1 cellular context compared by ENCODE assay signal in the genomic region with DNA sequence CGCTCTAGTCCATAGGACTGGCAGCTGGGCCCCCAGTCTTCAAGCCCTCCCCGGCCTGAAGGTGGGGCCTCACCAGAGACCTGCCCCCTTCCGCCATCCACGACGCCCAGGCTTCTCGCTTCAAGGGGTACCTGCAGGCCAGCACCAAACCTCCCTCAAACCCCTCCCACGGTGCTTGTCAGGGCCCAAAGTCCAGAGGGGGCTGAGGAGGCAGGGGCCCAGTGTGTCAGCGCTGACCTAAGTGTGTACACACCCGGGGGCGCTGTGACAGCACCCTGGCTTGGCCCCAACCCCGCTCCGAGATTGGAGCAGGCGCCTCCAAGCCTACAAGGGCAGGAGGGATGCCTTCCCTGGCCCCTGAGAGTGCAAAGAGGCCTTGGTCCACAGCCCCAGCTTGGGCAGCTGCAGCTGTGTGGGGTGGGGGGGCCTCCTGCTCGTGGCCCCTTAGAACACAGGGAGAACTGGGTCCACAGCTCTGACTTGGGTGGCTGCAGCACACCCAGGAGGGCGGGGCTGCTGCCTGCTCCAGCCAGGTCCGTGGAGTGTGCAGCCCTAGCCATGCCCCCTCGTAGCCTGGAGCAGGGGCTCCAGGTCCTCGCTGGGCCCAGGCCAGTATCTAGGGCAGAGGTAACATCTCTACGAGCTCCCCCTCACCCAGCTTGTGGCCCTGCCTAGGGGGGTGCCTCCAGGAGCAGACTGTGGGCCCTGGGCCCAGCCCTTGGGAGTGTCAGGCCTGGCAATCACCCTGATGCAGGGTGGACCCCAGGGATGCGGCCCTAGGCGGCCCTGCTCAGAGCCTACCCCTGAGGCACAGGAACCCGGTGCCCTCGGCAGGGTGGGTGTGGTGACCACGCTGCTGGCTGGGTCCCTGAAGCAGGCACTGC.
A peak's percentile ranks its signal among the peaks of the same experiment; 100 is the strongest.
TF ChIP-seq lines count a peak whose summit lies in the region.

No MANE protein-coding gene starts in this region.

TF ChIP-seq in HepG2, 621 proteins besides CTCF, POLR2A, EP300 and RAD21 (continued from another document and continues in another):
- TF ChIP-seq, protein P1, sequence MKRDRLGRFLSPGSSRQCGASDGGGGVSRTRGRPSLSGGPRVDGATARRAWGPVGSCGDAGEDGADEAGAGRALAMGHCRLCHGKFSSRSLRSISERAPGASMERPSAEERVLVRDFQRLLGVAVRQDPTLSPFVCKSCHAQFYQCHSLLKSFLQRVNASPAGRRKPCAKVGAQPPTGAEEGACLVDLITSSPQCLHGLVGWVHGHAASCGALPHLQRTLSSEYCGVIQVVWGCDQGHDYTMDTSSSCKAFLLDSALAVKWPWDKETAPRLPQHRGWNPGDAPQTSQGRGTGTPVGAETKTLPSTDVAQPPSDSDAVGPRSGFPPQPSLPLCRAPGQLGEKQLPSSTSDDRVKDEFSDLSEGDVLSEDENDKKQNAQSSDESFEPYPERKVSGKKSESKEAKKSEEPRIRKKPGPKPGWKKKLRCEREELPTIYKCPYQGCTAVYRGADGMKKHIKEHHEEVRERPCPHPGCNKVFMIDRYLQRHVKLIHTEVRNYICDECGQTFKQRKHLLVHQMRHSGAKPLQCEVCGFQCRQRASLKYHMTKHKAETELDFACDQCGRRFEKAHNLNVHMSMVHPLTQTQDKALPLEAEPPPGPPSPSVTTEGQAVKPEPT (CRISPR knock-in tag; IDR thresholded peaks at IDR 0.05; ENCODE audit: low read depth), result no peak
- TF ChIP-seq FOXC1 (CRISPR knock-in tag; IDR thresholded peaks at IDR 0.05; ENCODE audit: borderline replicate concordance) (peak; percentile 59; the same call in 1 of the 2 replicates), THAP11 (CRISPR knock-in tag; IDR thresholded peaks at IDR 0.05) (peak; percentile 67), AGO1 (IDR thresholded peaks at IDR 0.05; ENCODE audit: low read depth, low read length, poor library complexity, severe bottlenecking) (peak; percentile 40), MED1 (CRISPR knock-in tag; IDR thresholded peaks at IDR 0.05) (peak; percentile 77; the same call in 1 of the 2 replicates), NCOA1 (CRISPR knock-in tag; IDR thresholded peaks at IDR 0.05) (no peak), KMT2B (CRISPR knock-in tag; IDR thresholded peaks at IDR 0.05) (peak; percentile 73), HMGA1 (CRISPR knock-in tag; conservative IDR thresholded peaks at IDR 0.05) (no peak), CHD2 (IDR thresholded peaks at IDR 0.05; ENCODE audit: low read depth, low read length) (no peak), RBAK (CRISPR knock-in tag; IDR thresholded peaks at IDR 0.05) (no peak), PBX2 (CRISPR knock-in tag; IDR thresholded peaks at IDR 0.05) (0 out of 2 replicates have a peak, but pooled peaks have one; percentile 47), MNT (IDR thresholded peaks at IDR 0.05) (no peak), MZF1 (CRISPR knock-in tag; IDR thresholded peaks at IDR 0.05; ENCODE audit: borderline replicate concordance) (no peak), AKAP8 (CRISPR knock-in tag; IDR thresholded peaks at IDR 0.05) (no peak), REPIN1 (CRISPR knock-in tag; IDR thresholded peaks at IDR 0.05; ENCODE audit: borderline replicate concordance, low read depth) (peak; percentile 94), KDM6A (CRISPR knock-in tag; IDR thresholded peaks at IDR 0.05; ENCODE audit: low read depth) (peak; percentile 94), RARA (CRISPR knock-in tag; IDR thresholded peaks at IDR 0.05) (peak; percentile 81), ZNF501 (CRISPR knock-in tag; IDR thresholded peaks at IDR 0.05) (peak; percentile 76), MED8 (CRISPR knock-in tag; IDR thresholded peaks at IDR 0.05; ENCODE audit: insufficient replicate concordance) (peak; percentile 46), FOXA1 (IDR thresholded peaks at IDR 0.05) (no peak), FOXA1 (CRISPR knock-in tag; IDR thresholded peaks at IDR 0.05) (peak; percentile 97), ZNF33A (CRISPR knock-in tag; IDR thresholded peaks at IDR 0.05; ENCODE audit: borderline replicate concordance) (no peak), EHMT2 (IDR thresholded peaks at IDR 0.05; ENCODE audit: borderline replicate concordance, low read depth, low read length) (no peak), RARG (CRISPR knock-in tag; IDR thresholded peaks at IDR 0.05; ENCODE audit: low read depth) (no peak), ZNF10 (CRISPR knock-in tag; IDR thresholded peaks at IDR 0.05; ENCODE audit: borderline replicate concordance, low read depth) (no peak), RNF2 (conservative IDR thresholded peaks at IDR 0.05; ENCODE audit: low read depth) (no peak), ZNF138 (CRISPR knock-in tag; IDR thresholded peaks at IDR 0.05; ENCODE audit: low read depth) (no peak), CENPX (CRISPR knock-in tag; IDR thresholded peaks at IDR 0.05) (no peak), ZNF839 (CRISPR knock-in tag; IDR thresholded peaks at IDR 0.05; ENCODE audit: borderline replicate concordance) (no peak), ZMYM3 (CRISPR knock-in tag; IDR thresholded peaks at IDR 0.05) (peak; percentile 58), SMARCE1 (IDR thresholded peaks at IDR 0.05; ENCODE audit: borderline replicate concordance) (no peak), ZNF749 (CRISPR knock-in tag; IDR thresholded peaks at IDR 0.05; ENCODE audit: borderline replicate concordance) (no peak), BORCS8-MEF2B (CRISPR knock-in tag; IDR thresholded peaks at IDR 0.05) (no peak), JUND (CRISPR knock-in tag; IDR thresholded peaks at IDR 0.05) (peak; percentile 80; the same call in 1 of the 2 replicates), ZNF713 (CRISPR knock-in tag; IDR thresholded peaks at IDR 0.05) (no peak), ZNF296 (CRISPR knock-in tag; conservative IDR thresholded peaks at IDR 0.05) (no peak), ZNF230 (CRISPR knock-in tag; IDR thresholded peaks at IDR 0.05) (no peak), CBFB (CRISPR knock-in tag; IDR thresholded peaks at IDR 0.05) (0 out of 2 replicates have a peak, but pooled peaks have one; percentile 32)
- TF ChIP-seq, protein P2, sequence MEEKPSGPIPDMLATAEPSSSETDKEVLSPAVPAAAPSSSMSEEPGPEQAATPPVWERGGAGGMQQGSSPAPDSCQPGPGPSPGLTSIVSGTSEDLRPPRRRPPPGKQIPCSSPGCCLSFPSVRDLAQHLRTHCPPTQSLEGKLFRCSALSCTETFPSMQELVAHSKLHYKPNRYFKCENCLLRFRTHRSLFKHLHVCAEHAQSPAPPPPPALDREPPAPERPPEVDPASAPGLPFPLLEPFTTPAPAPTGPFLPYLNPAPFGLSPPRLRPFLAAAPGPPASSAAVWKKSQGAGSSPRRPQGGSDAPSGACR (CRISPR knock-in tag; IDR thresholded peaks at IDR 0.05), result peak; percentile 77; the same call in 1 of the 2 replicates
- TF ChIP-seq, protein P3, sequence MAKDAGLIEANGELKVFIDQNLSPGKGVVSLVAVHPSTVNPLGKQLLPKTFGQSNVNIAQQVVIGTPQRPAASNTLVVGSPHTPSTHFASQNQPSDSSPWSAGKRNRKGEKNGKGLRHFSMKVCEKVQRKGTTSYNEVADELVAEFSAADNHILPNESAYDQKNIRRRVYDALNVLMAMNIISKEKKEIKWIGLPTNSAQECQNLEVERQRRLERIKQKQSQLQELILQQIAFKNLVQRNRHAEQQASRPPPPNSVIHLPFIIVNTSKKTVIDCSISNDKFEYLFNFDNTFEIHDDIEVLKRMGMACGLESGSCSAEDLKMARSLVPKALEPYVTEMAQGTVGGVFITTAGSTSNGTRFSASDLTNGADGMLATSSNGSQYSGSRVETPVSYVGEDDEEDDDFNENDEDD (CRISPR knock-in tag; IDR thresholded peaks at IDR 0.05; ENCODE audit: borderline replicate concordance), result 0 out of 2 replicates have a peak, but pooled peaks have one; percentile 18
- TF ChIP-seq, protein P4, sequence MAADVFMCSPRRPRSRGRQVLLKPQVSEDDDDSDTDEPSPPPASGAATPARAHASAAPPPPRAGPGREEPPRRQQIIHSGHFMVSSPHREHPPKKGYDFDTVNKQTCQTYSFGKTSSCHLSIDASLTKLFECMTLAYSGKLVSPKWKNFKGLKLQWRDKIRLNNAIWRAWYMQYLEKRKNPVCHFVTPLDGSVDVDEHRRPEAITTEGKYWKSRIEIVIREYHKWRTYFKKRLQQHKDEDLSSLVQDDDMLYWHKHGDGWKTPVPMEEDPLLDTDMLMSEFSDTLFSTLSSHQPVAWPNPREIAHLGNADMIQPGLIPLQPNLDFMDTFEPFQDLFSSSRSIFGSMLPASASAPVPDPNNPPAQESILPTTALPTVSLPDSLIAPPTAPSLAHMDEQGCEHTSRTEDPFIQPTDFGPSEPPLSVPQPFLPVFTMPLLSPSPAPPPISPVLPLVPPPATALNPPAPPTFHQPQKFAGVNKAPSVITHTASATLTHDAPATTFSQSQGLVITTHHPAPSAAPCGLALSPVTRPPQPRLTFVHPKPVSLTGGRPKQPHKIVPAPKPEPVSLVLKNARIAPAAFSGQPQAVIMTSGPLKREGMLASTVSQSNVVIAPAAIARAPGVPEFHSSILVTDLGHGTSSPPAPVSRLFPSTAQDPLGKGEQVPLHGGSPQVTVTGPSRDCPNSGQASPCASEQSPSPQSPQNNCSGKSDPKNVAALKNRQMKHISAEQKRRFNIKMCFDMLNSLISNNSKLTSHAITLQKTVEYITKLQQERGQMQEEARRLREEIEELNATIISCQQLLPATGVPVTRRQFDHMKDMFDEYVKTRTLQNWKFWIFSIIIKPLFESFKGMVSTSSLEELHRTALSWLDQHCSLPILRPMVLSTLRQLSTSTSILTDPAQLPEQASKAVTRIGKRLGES (CRISPR knock-in tag; IDR thresholded peaks at IDR 0.05; ENCODE audit: borderline replicate concordance), result no peak
- TF ChIP-seq, protein P5, sequence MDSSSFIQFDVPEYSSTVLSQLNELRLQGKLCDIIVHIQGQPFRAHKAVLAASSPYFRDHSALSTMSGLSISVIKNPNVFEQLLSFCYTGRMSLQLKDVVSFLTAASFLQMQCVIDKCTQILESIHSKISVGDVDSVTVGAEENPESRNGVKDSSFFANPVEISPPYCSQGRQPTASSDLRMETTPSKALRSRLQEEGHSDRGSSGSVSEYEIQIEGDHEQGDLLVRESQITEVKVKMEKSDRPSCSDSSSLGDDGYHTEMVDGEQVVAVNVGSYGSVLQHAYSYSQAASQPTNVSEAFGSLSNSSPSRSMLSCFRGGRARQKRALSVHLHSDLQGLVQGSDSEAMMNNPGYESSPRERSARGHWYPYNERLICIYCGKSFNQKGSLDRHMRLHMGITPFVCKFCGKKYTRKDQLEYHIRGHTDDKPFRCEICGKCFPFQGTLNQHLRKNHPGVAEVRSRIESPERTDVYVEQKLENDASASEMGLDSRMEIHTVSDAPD (CRISPR knock-in tag; IDR thresholded peaks at IDR 0.05), result peak; percentile 80
- TF ChIP-seq, protein P6, sequence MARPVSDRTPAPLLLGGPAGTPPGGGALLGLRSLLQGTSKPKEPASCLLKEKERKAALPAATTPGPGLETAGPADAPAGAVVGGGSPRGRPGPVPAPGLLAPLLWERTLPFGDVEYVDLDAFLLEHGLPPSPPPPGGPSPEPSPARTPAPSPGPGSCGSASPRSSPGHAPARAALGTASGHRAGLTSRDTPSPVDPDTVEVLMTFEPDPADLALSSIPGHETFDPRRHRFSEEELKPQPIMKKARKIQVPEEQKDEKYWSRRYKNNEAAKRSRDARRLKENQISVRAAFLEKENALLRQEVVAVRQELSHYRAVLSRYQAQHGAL (CRISPR knock-in tag; IDR thresholded peaks at IDR 0.05; ENCODE audit: not compliant biosample characterization), result no peak
- TF ChIP-seq, protein P7, sequence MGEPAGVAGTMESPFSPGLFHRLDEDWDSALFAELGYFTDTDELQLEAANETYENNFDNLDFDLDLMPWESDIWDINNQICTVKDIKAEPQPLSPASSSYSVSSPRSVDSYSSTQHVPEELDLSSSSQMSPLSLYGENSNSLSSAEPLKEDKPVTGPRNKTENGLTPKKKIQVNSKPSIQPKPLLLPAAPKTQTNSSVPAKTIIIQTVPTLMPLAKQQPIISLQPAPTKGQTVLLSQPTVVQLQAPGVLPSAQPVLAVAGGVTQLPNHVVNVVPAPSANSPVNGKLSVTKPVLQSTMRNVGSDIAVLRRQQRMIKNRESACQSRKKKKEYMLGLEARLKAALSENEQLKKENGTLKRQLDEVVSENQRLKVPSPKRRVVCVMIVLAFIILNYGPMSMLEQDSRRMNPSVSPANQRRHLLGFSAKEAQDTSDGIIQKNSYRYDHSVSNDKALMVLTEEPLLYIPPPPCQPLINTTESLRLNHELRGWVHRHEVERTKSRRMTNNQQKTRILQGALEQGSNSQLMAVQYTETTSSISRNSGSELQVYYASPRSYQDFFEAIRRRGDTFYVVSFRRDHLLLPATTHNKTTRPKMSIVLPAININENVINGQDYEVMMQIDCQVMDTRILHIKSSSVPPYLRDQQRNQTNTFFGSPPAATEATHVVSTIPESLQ (CRISPR knock-in tag; conservative IDR thresholded peaks at IDR 0.05), result no peak
- TF ChIP-seq, protein P8, sequence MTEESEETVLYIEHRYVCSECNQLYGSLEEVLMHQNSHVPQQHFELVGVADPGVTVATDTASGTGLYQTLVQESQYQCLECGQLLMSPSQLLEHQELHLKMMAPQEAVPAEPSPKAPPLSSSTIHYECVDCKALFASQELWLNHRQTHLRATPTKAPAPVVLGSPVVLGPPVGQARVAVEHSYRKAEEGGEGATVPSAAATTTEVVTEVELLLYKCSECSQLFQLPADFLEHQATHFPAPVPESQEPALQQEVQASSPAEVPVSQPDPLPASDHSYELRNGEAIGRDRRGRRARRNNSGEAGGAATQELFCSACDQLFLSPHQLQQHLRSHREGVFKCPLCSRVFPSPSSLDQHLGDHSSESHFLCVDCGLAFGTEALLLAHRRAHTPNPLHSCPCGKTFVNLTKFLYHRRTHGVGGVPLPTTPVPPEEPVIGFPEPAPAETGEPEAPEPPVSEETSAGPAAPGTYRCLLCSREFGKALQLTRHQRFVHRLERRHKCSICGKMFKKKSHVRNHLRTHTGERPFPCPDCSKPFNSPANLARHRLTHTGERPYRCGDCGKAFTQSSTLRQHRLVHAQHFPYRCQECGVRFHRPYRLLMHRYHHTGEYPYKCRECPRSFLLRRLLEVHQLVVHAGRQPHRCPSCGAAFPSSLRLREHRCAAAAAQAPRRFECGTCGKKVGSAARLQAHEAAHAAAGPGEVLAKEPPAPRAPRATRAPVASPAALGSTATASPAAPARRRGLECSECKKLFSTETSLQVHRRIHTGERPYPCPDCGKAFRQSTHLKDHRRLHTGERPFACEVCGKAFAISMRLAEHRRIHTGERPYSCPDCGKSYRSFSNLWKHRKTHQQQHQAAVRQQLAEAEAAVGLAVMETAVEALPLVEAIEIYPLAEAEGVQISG (CRISPR knock-in tag; IDR thresholded peaks at IDR 0.05), result peak; percentile 61
